ENCODE assay signal across 8 cellular contexts in the genomic region with DNA sequence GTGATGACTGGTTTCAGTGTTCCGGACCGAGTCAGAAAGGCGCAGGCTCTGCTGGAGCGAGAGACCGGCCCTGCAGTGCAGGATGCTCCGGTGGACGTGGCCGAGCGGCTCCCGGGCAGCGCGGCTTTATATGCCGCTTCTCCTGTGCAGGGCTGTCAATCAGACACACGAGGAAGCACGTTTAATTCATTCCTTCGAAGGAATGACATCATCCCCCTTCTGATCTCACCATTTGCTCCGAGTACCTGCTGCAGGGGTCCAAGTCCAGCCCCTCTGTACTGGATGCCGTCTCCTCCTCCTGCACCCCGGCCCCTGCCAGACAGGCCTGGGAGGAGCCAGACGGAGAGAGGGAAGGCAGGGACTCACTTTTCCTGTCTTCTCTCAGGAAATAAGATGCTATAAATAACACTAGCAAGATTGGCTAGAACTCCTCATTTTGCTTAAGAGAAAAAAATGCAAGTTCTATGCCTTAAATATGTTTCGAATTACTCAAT. TPM values are rescaled to one million over a fixed set of nuclear protein-coding genes. Genes with fewer than 3 reads are reported as not detected.
DNase-seq lines count a peak whose midpoint lies in the region; ATAC-seq and TF ChIP-seq lines count a peak whose summit lies in the region.

THBS2 (minus strand) TSS at position 102 of the 494 bp plus-strand sequence. CDS start 3,062 bp downstream, outside the sequence.

- no peak for TF ChIP-seq CTCF in body of pancreas (IDR thresholded peaks at IDR 0.05)

- no peaks in the 10 kb centered on the region for H3K9me3 ChIP-seq in body of pancreas
- no peaks in the 10 kb centered on the region for H3K9me3 ChIP-seq in iPS-20b (ENCODE audit: insufficient read depth, low read depth, low read length)

- intact Hi-C loops in body of pancreas (cut with DNase I) = no loop called here

- peaks cover 5% of the 10 kb centered on the region for H3K4me1 ChIP-seq in body of pancreas
- H3K4me1 ChIP-seq in iPS-20b (ENCODE audit: insufficient read depth, low read length) = peaks cover 24% of the 10 kb centered on the region

- H3K27ac ChIP-seq in body of pancreas (no peak within 1 kb of the TSS), iPS-20b (ENCODE audit: low read length) (no peak within 1 kb of the TSS)

- H3K9ac ChIP-seq in iPS-20b (ENCODE audit: low read depth, low read length) = peak within 1 kb of the TSS; percentile 60; the same call in 1 of the 2 replicates

- peak in 2 of 3 donors; percentile 25 to 29 for TF ChIP-seq POLR2A in body of pancreas (IDR thresholded peaks at IDR 0.05)

- H3K27me3 ChIP-seq in body of pancreas (peaks cover 0 to 11% of the 10 kb centered on the region in 2 donors), iPS-20b (ENCODE audit: insufficient read depth, low read length) (peaks cover 43% of the 10 kb centered on the region)

- DNase-seq in GM04504 (ENCODE audit: low read depth) = peak; percentile 96
- peak in 2 of 4 donors; percentile 21 to 36 for DNase-seq in body of pancreas
- DNase-seq in skeletal muscle cell (ENCODE audit: low read depth) = peak; percentile 55
- DNase-seq in NCI-H128 (lab: John Stamatoyannopoulos, UW; ENCODE audit: unreplicated experiment) = no peak
- no peak for DNase-seq in NCI-H446 (lab: John Stamatoyannopoulos, UW)
- no peak for DNase-seq in NCI-H187 (lab: John Stamatoyannopoulos, UW)

- ATAC-seq in body of pancreas (peak; percentile 57), GM19035 (IDR thresholded peaks at IDR 0.05; ENCODE audit: unreplicated experiment) (no peak)

- H3K36me3 ChIP-seq in body of pancreas (replicated peaks in 1 of 2; ENCODE audit: insufficient read depth in 1 of 2, low read depth in 2 of 2) (no peaks in the 10 kb centered on the region), iPS-20b (ENCODE audit: insufficient read depth, low read depth, low read length) (no peaks in the 10 kb centered on the region)

- H3K4me3 ChIP-seq in body of pancreas = no peak within 1 kb of the TSS
- H3K4me3 ChIP-seq in iPS-20b (ENCODE audit: low read length) = peak within 1 kb of the TSS; percentile 69
- H3K4me3 ChIP-seq in skeletal muscle cell (ENCODE audit: low read depth, low read length) = peak within 1 kb of the TSS; percentile 57

- WGBS in body of pancreas, 2 donors = 8 to 11% methylated on average over 17 to 21 of the region's 21 CpGs

RNA-seq across cellular contexts. Expression of gene THBS2, which starts in this region (rescaled TPM):
- 1 to 10 TPM; 8.9 to 9.6 TPM for total RNA-seq in body of pancreas

Comparison
In these comparisons a context has a peak if more than half of its experiments do, and no peak if none do; other contexts are left out.
1. DNase-seq: peak in GM04504 (single experiment) and skeletal muscle cell (single experiment); none in NCI-H128 (single experiment), NCI-H446 (0 of 2) and NCI-H187 (0 of 2).
2. H3K4me3 ChIP-seq: peak in iPS-20b (single experiment) and skeletal muscle cell (single experiment); none in body of pancreas (0 of 2).